ENCODE assay signal across 1 cellular context in genomic region chr15:37824717-37825382, GRCh38.
TF ChIP-seq lines count a peak whose summit lies in the region.

No MANE protein-coding gene starts in this region.

TF ChIP-seq in endothelial cell of umbilical vein, 7 proteins besides CTCF, POLR2A, EP300 and RAD21 (continued from another document):
- no peak for TF ChIP-seq POLR2AphosphoS5 (IDR thresholded peaks at IDR 0.05; ENCODE audit: insufficient read depth, low read depth, low read length)
